In the genomic region with DNA sequence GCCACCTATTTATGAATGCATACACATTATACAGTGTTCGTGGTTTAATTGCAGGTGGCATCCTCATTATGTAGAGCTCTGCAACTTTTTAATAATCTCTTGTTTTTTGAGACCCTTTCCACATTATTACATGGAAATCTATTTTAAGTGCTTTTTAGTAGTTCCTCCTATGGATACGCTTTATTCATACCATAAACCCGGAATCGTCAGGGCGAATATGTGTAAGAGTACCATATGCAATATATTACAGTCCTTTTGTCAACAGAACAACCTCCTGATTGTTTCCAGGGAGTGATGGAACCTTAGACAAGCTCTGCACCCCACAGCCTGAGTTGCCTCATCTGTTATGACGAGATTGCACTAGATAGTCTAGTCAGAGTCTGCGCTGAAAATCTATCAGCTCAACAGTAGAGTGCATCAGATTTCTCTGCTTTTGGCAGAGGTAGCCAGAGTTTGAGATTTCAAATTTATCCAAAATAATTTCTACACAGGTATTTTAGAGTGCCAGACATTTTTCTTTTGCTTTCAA, we compare ENCODE assay signal across 2 cellular contexts.
TF ChIP-seq lines count a peak whose summit lies in the region.

No MANE protein-coding gene starts in this region.

TF ChIP-seq in HepG2, 621 proteins besides CTCF, POLR2A, EP300 and RAD21 (continued from another document):
- TF ChIP-seq, protein P1, sequence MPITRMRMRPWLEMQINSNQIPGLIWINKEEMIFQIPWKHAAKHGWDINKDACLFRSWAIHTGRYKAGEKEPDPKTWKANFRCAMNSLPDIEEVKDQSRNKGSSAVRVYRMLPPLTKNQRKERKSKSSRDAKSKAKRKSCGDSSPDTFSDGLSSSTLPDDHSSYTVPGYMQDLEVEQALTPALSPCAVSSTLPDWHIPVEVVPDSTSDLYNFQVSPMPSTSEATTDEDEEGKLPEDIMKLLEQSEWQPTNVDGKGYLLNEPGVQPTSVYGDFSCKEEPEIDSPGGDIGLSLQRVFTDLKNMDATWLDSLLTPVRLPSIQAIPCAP (CRISPR knock-in tag; IDR thresholded peaks at IDR 0.05; ENCODE audit: low read depth), result no peak
- TF ChIP-seq IKZF4 (CRISPR knock-in tag; IDR thresholded peaks at IDR 0.05; ENCODE audit: borderline replicate concordance, low read depth, not compliant biosample characterization) (no peak), KDM2A (CRISPR knock-in tag; IDR thresholded peaks at IDR 0.05; ENCODE audit: borderline replicate concordance, low read depth) (no peak)

TF ChIP-seq in GM12891, 5 proteins besides CTCF, POLR2A, EP300 and RAD21 (continued from another document):
- TF ChIP-seq POLR2AphosphoS5 (IDR thresholded peaks at IDR 0.05; ENCODE audit: low read depth, low read length), result no peak
